15 cellular contexts compared by ENCODE assay signal in the genomic region with DNA sequence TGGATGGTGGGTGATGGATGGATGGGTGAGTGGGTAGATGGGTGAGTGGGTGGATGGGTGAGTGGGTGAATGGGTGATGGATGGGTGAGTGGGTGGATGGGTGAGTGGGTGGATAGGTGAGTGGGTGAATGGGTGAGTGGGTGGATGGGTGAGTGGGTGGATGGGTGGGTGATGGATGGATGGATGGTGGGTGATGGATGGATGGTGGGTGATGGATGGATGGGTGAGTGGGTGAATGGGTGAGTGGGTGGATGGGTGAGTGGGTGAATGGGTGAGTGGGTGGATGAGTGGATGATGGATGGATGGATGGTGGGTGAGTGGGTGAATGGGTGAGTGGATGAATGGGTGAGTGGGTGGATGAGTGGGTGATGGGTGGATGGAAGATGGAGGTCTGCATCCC. TPM values are rescaled to one million over a fixed set of nuclear protein-coding genes. Genes with fewer than 3 reads are reported as not detected.
DNase-seq lines count a peak whose midpoint lies in the region; ATAC-seq and TF ChIP-seq lines count a peak whose summit lies in the region.
"Had no signal": no experiment of that assay in that cellular context is flagged by ENCODE, and none has a peak within 500 bp of the region (broad histone marks: within the 10 kb centered on the region; RNA-seq: fewer than 3 reads in every experiment).

No MANE protein-coding gene starts in this region.

- H3K4me1 Mint-ChIP-seq in stimulated activated effector memory CD8-positive, alpha-beta T cell treated with anti-CD3 and anti-CD28 coated beads, Interleukin-12 subunit alpha, Interleukin-12 subunit beta, amount 100 ng/mL, for 72 hours, result peaks cover 20% of the 10 kb centered on the region

- H3K27ac Mint-ChIP-seq in stimulated activated effector memory CD8-positive, alpha-beta T cell treated with anti-CD3 and anti-CD28 coated beads, Interleukin-12 subunit alpha, Interleukin-12 subunit beta, amount 100 ng/mL, for 72 hours, result peak overlapping the region; percentile 40
- H3K27ac Mint-ChIP-seq: GM23338, HFFc6 had no signal

- no peak for TF ChIP-seq CTCF in DND-41 (IDR thresholded peaks at IDR 0.05; ENCODE audit: borderline replicate concordance, extremely low read depth, low read length, poor library complexity, severe bottlenecking)

- H3F3A ChIP-seq in GM23248 (ENCODE audit: insufficient read depth), result no peaks in the 10 kb centered on the region

- DNase-seq in DND-41 (no peak), GM23248 (no peak), LoVo (ENCODE audit: low spot score) (no peak)
- no peak for DNase-seq in stimulated activated effector memory CD8-positive, alpha-beta T cell treated with anti-CD3 and anti-CD28 coated beads, Interleukin-12 subunit alpha, Interleukin-12 subunit beta, amount 100 ng/mL, for 72 hours (ENCODE audit: low spot score in 2 of 2)
- DNase-seq: BE2C; Caco-2; CD8-positive, alpha-beta memory T cell; GF-D8; HFFc6; KBM-7 had no signal

- no peaks in the 10 kb centered on the region for H3K79me2 ChIP-seq in DND-41 (ENCODE audit: insufficient read depth, low read length)
- H3K79me2 ChIP-seq in GM23248 (ENCODE audit: insufficient read depth), result no peaks in the 10 kb centered on the region

- H3K9me3 Mint-ChIP-seq in stimulated activated effector memory CD8-positive, alpha-beta T cell treated with anti-CD3 and anti-CD28 coated beads, Interleukin-12 subunit alpha, Interleukin-12 subunit beta, amount 100 ng/mL, for 72 hours, result no peaks in the 10 kb centered on the region
- H3K9me3 Mint-ChIP-seq: CD8-positive, alpha-beta memory T cell; GM23338; HFFc6 had no signal

- H3K9me3 ChIP-seq in BLaER1, result no peaks in the 10 kb centered on the region; the same call in 1 of the 2 replicates
- no peaks in the 10 kb centered on the region for H3K9me3 ChIP-seq in DND-41 (ENCODE audit: insufficient read depth, low read length, severe bottlenecking)
- no peaks in the 10 kb centered on the region for H3K9me3 ChIP-seq in KOPT-K1 (ENCODE audit: insufficient read depth, low read length, poor library complexity, severe bottlenecking)
- H3K9me3 ChIP-seq in GM23248 (ENCODE audit: low read depth), result no peaks in the 10 kb centered on the region
- H3K9me3 ChIP-seq: BE2C, Caco-2 had no signal

- H3K4me3 Mint-ChIP-seq in stimulated activated effector memory CD8-positive, alpha-beta T cell treated with anti-CD3 and anti-CD28 coated beads, Interleukin-12 subunit alpha, Interleukin-12 subunit beta, amount 100 ng/mL, for 72 hours, result no peak overlapping the region
- H3K4me3 Mint-ChIP-seq: GM23338, HFFc6 had no signal

- in situ Hi-C loops in GM23248 (cut with MboI), result no loop called here

- no peaks in the 10 kb centered on the region for H3K9me2 ChIP-seq in GM23248 (ENCODE audit: insufficient read depth)

- H3K4me3 ChIP-seq in BLaER1 (peak overlapping the region; percentile 61), DND-41 (ENCODE audit: low read depth in 1 of 2, low read length in 2 of 2) (no peak overlapping the region; a peak in 1 of 4 replicates), GM23248 (no peak overlapping the region)

- peaks cover 43% of the 10 kb centered on the region for H3K36me3 ChIP-seq in BLaER1
- H3K36me3 ChIP-seq in DND-41 (ENCODE audit: insufficient read depth, low read length), result no peaks in the 10 kb centered on the region; the same call in 1 of the 2 replicates
- H3K36me3 ChIP-seq in KOPT-K1 (ENCODE audit: insufficient read depth, low read length), result peaks cover 29% of the 10 kb centered on the region; the same call in 1 of the 2 replicates
- no peaks in the 10 kb centered on the region for H3K36me3 ChIP-seq in GM23248 (ENCODE audit: low read depth)
- H3K36me3 ChIP-seq: BE2C had no signal

- H3K4me1 ChIP-seq in BLaER1 (peaks cover 49% of the 10 kb centered on the region), DND-41 (ENCODE audit: insufficient read depth, low read length) (peaks cover 31% of the 10 kb centered on the region), GM23248 (ENCODE audit: insufficient read depth) (no peaks in the 10 kb centered on the region)
- H3K4me1 ChIP-seq: BE2C had no signal

- H2AFZ ChIP-seq in DND-41 (ENCODE audit: low read depth, low read length) (no peak overlapping the region), GM23248 (no peak overlapping the region)
- H2AFZ ChIP-seq: GM23338 had no signal

- peaks cover 27% of the 10 kb centered on the region for H4K20me1 ChIP-seq in BLaER1
- no peaks in the 10 kb centered on the region for H4K20me1 ChIP-seq in DND-41 (ENCODE audit: insufficient read depth, low read length)
- H4K20me1 ChIP-seq in GM23248 (ENCODE audit: insufficient read depth), result no peaks in the 10 kb centered on the region

- peak overlapping the region; percentile 67; the same call in 1 of the 2 replicates for H3K9ac ChIP-seq in BLaER1
- H3K9ac ChIP-seq in DND-41 (ENCODE audit: low read depth, low read length), result no peak overlapping the region
- H3K9ac ChIP-seq in GM23248, result no peak overlapping the region

- H3K27me3 ChIP-seq in BLaER1 (no peaks in the 10 kb centered on the region), DND-41 (ENCODE audit: insufficient read depth, low read length, poor library complexity) (no peaks in the 10 kb centered on the region), GM23248 (replicated peaks; ENCODE audit: insufficient read depth) (peaks cover 20% of the 10 kb centered on the region)

- H3K4me2 ChIP-seq in BLaER1, result peak overlapping the region; percentile 89
- peak overlapping the region; percentile 68; the same call in 1 of the 2 replicates for H3K4me2 ChIP-seq in DND-41 (ENCODE audit: insufficient read depth, low read length)
- no peak overlapping the region for H3K4me2 ChIP-seq in GM23248 (ENCODE audit: unreplicated experiment)

- H3K36me3 Mint-ChIP-seq in stimulated activated effector memory CD8-positive, alpha-beta T cell treated with anti-CD3 and anti-CD28 coated beads, Interleukin-12 subunit alpha, Interleukin-12 subunit beta, amount 100 ng/mL, for 72 hours, result no peaks in the 10 kb centered on the region
- H3K36me3 Mint-ChIP-seq: CD8-positive, alpha-beta memory T cell had no signal

- ATAC-seq in DND-41 (ENCODE audit: insufficient read depth, low read depth) (no peak), GM18520 (IDR thresholded peaks at IDR 0.05; ENCODE audit: unreplicated experiment) (no peak)
- ATAC-seq in stimulated activated effector memory CD8-positive, alpha-beta T cell treated with anti-CD3 and anti-CD28 coated beads, Interleukin-12 subunit alpha, Interleukin-12 subunit beta, amount 100 ng/mL, for 72 hours, result no peak
- ATAC-seq: GM23338 had no signal

- peak overlapping the region; percentile 90 for H3K27ac ChIP-seq in BLaER1
- H3K27ac ChIP-seq in DND-41 (ENCODE audit: low read length), result peak overlapping the region; percentile 90
- H3K27ac ChIP-seq in KOPT-K1 (ENCODE audit: low read depth, low read length, poor library complexity, severe bottlenecking), result peak overlapping the region; percentile 73
- H3K27ac ChIP-seq in GM23248, result no peak overlapping the region

RNA-seq across cellular contexts. Expression of a gene that starts 2.8 kb away (rescaled TPM):
- not detected in 2 replicates for total RNA-seq in GM23248 (2014; rRNA removed; shearing (Covaris generic))
- not detected in 2 replicates for polyA plus RNA-seq in GM23248 (2016; fragmentation: Nextera tagmentation; extraction: Ambion mirVana)
- total RNA-seq: CD8-positive, alpha-beta memory T cell; HFFc6 had no signal

RNA-seq across cellular contexts. Expression of a gene that starts 5.7 kb away (rescaled TPM):
- not detected in 2 replicates for total RNA-seq in GM23248 (2014; rRNA removed; shearing (Covaris generic))
- not detected in 2 replicates for polyA plus RNA-seq in GM23248 (2016; fragmentation: Nextera tagmentation; extraction: Ambion mirVana)
- total RNA-seq: Caco-2; CD8-positive, alpha-beta memory T cell; GM23338; H7; HFFc6 had no signal
- polyA plus RNA-seq: CD8-positive, alpha-beta memory T cell; GM23338 had no signal

RNA-seq across cellular contexts. Expression of a gene that starts 23.0 kb away (rescaled TPM):
- 17.5 and 20.4 TPM in 2 replicates for total RNA-seq in GM23248 (2014; rRNA removed; shearing (Covaris generic))
- polyA plus RNA-seq in GM23248 (2016; fragmentation: Nextera tagmentation; extraction: Ambion mirVana), result 15.0 and 16.9 TPM in 2 replicates

RNA-seq across cellular contexts. Expression of a gene that starts 28.6 kb away (rescaled TPM):
- total RNA-seq in GM23248 (2014; rRNA removed; shearing (Covaris generic)), result 36.5 and 61.3 TPM in 2 replicates
- 32.3 and 38.4 TPM in 2 replicates for polyA plus RNA-seq in GM23248 (2016; fragmentation: Nextera tagmentation; extraction: Ambion mirVana)
